In the genomic region with DNA sequence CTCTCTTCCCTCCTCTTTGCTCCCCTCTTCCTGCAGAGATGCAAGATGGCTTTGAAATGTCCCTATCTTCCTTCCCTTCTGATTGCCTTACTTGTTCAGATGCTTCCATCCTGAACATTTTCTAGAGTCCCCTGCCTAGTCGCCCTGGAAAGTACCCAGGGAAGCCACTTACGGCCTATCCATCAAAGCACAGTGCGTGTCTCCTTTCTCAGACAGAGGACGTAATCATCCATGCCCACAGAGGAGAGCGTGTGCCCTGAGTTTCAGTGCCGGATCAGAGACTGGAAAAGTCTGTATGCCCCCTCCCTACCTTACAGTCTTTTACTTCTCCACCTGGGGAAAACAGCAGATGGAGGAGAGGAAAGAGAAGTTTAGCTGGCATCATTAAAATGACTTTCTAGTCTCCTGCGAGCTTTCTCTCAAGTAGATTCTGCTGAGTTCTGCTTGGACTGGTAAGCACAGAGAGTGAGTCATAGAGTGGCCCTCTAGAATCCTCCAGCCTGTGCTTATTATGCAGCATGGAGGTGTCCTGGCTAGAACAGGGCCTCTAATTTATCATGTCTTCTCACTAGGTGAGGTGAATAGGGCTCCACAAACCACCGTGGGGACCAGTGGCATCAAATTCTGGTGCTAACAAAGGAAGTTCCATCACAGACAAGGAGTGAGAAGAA, we compare ENCODE assay signal across 1 cellular context.
TF ChIP-seq lines count a peak whose summit lies in the region.

No MANE protein-coding gene starts in this region.

TF ChIP-seq in H1, 55 proteins besides CTCF, POLR2A, EP300 and RAD21 (continued from another document):
- TF ChIP-seq, protein P1, sequence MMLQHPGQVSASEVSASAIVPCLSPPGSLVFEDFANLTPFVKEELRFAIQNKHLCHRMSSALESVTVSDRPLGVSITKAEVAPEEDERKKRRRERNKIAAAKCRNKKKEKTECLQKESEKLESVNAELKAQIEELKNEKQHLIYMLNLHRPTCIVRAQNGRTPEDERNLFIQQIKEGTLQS (IDR thresholded peaks at IDR 0.05; ENCODE audit: insufficient read depth, low read depth, low read length) = no peak
- TF ChIP-seq PHF8 (conservative IDR thresholded peaks at IDR 0.05; ENCODE audit: low read depth, low read length) (no peak), CTBP2 (IDR thresholded peaks at IDR 0.05; ENCODE audit: borderline replicate concordance, insufficient read depth, insufficient read length, low read length) (no peak), CHD7 (IDR thresholded peaks at IDR 0.05; ENCODE audit: insufficient replicate concordance, low read length) (no peak)
TF ChIP-seq in H1: peak in this region for 0.
